In the genomic region with DNA sequence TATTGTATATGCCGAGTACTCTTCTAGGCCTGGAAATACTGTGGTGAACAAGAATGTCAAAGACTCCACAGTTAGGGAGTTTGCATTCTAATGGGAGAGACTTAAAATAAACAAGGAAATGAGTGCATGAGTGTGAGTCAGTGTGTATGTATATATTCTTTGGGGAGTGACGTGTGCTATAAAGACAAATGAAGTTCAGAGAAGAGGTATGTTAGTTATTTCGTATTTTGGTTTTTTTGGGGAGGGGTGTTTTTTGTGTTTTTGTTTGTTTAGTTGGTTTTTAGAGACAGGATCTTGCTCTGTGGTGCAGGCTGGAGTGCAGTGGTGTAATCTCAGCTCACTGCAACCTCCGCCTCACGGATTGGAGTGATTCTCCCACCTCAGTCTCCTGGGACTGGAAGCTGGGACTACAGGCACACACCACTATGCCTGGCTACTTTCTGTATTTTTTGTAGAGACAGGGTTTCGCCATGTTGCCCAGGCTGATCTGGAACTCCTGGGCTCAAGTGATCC, we compare ENCODE assay signal across 10 cellular contexts.
DNase-seq lines count a peak whose midpoint lies in the region; ATAC-seq and TF ChIP-seq lines count a peak whose summit lies in the region.
"Had no signal": no experiment of that assay in that cellular context is flagged by ENCODE, and none has a peak within 500 bp of the region (broad histone marks: within the 10 kb centered on the region; RNA-seq: fewer than 3 reads in every experiment).

No MANE protein-coding gene starts in this region.

- peak in 1 of 2 donors; percentile 5 for ATAC-seq in lower lobe of right lung

- peak overlapping the region; percentile 98 for H3K27ac ChIP-seq in brain microvascular endothelial cell
- H3K27ac ChIP-seq in lower lobe of right lung, result peak overlapping the region; percentile 13
- no peak overlapping the region for H3K27ac ChIP-seq in effector memory CD4-positive, alpha-beta T cell (ENCODE audit: insufficient read depth, low read length, poor library complexity, severe bottlenecking)

- H3K27me3 ChIP-seq in brain microvascular endothelial cell (replicated peaks) (no peaks in the 10 kb centered on the region), lower lobe of right lung (ENCODE audit: low read depth) (no peaks in the 10 kb centered on the region)
- H3K27me3 ChIP-seq in effector memory CD4-positive, alpha-beta T cell (replicated peaks; ENCODE audit: control insufficient read depth, insufficient read depth, low read length, poor library complexity, severe bottlenecking), result no peaks in the 10 kb centered on the region

- no peaks in the 10 kb centered on the region for H3K36me3 ChIP-seq in brain microvascular endothelial cell (replicated peaks)
- H3K36me3 ChIP-seq in lower lobe of right lung, result no peaks in the 10 kb centered on the region
- no peaks in the 10 kb centered on the region for H3K36me3 ChIP-seq in effector memory CD4-positive, alpha-beta T cell (ENCODE audit: control insufficient read depth, insufficient read depth, low read length)

- in situ Hi-C loops in brain microvascular endothelial cell (cut with HindIII; ENCODE audit: low pct_ligation_motif_present, low sequenced_read_pairs), result no loop called here

- TF ChIP-seq CTCF in AG04449 (IDR thresholded peaks at IDR 0.05; ENCODE audit: insufficient read depth, low read length, missing control alignments) (no peak), brain microvascular endothelial cell (IDR thresholded peaks at IDR 0.05; ENCODE audit: low read depth, low read length, missing control alignments) (no peak), lower lobe of right lung (IDR thresholded peaks at IDR 0.05) (no peak)

- POLR2A ChIA-PET in AG04449 (lab: Yijun Ruan, JAX), result interaction anchor here (0.7 to 1.2 kb wide), 3 partner anchors 25 to 87 kb away, joined by 3 to 4 read pairs (median 4); no protein-coding TSS in a partner anchor

- peak; percentile 97 for DNase-seq in AG04449 (ENCODE audit: low read depth, low spot score)
- peak; percentile 98 for DNase-seq in HT1080 (ENCODE audit: low read depth)
- DNase-seq in brain microvascular endothelial cell, result peak; percentile 82
- DNase-seq in lower lobe of right lung, result no peak
- DNase-seq in SK-N-DZ (ENCODE audit: low spot score), result no peak
- no peak for DNase-seq in stimulated activated CD4-positive, alpha-beta T cell treated with anti-CD3 and anti-CD28 coated beads, Interleukin-2, amount 100 ng/mL, for 24 hours
- DNase-seq in effector memory CD4-positive, alpha-beta T cell, result no peak
- no peak for DNase-seq in DMS 273 treated with DMSO at 0.1 percent for 48 hours (lab: John Stamatoyannopoulos, UW)
- DNase-seq: activated naive CD4-positive, alpha-beta T cell treated with anti-CD3 and anti-CD28 coated beads for 36 hours; left ventricle myocardium superior had no signal

- no peak overlapping the region; the same call in 1 of the 2 replicates for H3K4me3 ChIP-seq in AG04449 (ENCODE audit: low read depth, low read length)
- H3K4me3 ChIP-seq in brain microvascular endothelial cell (ENCODE audit: low read depth, low read length), result no peak overlapping the region
- no peak overlapping the region for H3K4me3 ChIP-seq in lower lobe of right lung
- H3K4me3 ChIP-seq in effector memory CD4-positive, alpha-beta T cell (ENCODE audit: insufficient read depth, low read depth, low read length, poor library complexity, severe bottlenecking), result no peak overlapping the region

- intact Hi-C loops in lower lobe of right lung (cut with DNase I), result no loop called here

- CTCF ChIA-PET in AG04449 (lab: Yijun Ruan, JAX), result no interaction called here

- peaks cover 34% of the 10 kb centered on the region for H3K4me1 ChIP-seq in lower lobe of right lung
- no peaks in the 10 kb centered on the region for H3K4me1 ChIP-seq in effector memory CD4-positive, alpha-beta T cell (ENCODE audit: control insufficient read depth, insufficient read depth, low read length, poor library complexity, severe bottlenecking)

- H3K9me3 ChIP-seq in lower lobe of right lung, result no peaks in the 10 kb centered on the region
- H3K9me3 ChIP-seq in effector memory CD4-positive, alpha-beta T cell (ENCODE audit: control insufficient read depth, low read length), result no peaks in the 10 kb centered on the region

Comparison
In these comparisons a context has a peak if more than half of its experiments do, and no peak if none do; other contexts are left out.
1. DNase-seq: peak in AG04449 (single experiment), HT1080 (single experiment) and brain microvascular endothelial cell (single experiment); none in lower lobe of right lung (single experiment), SK-N-DZ (single experiment), stimulated activated CD4-positive, alpha-beta T cell treated with anti-CD3 and anti-CD28 coated beads, Interleukin-2, amount 100 ng/mL, for 24 hours (0 of 2), effector memory CD4-positive, alpha-beta T cell (0 of 3) and DMS 273 treated with DMSO at 0.1 percent for 48 hours (single experiment).